ENCODE assay signal across 31 cellular contexts in genomic region chrX:101491943-101492342, GRCh38.
"Had no signal": no experiment of that assay in that cellular context is flagged by ENCODE, and none has a peak within 500 bp of the region (broad histone marks: within the 10 kb centered on the region; RNA-seq: fewer than 3 reads in every experiment).

No MANE protein-coding gene starts in this region.

- H3K4me1 Mint-ChIP-seq: activated B cell treated with CpG ODN at 0.5 μM for 24 hours; activated CD4-positive, alpha-beta T cell treated with anti-CD3 and anti-CD28 coated beads, Interleukin-2, amount 10 ng/mL, durations not matched to agents 7 days and 5 days; activated naive CD8-positive, alpha-beta T cell treated with anti-CD3 and anti-CD28 coated beads, Interleukin-2, amount 10 ng/mL, durations not matched to agents 7 days and 5 days; activated naive CD8-positive, alpha-beta T cell treated with anti-CD3 and anti-CD28 coated beads, Interleukin-2, amount 50 U/mL, for 24 hours; activated T-helper 17 cell treated with anti-CD3 and anti-CD28 coated beads, Interleukin-2, amount 50 U/mL, for 72 hours; central memory CD8-positive, alpha-beta T cell had no signal

- H3K9me3 ChIP-seq: ascending aorta had no signal

- H3K4me3 Mint-ChIP-seq: activated B cell treated with CpG ODN at 0.5 μM for 24 hours; activated CD4-positive, alpha-beta memory T cell treated with anti-CD3 and anti-CD28 coated beads for 36 hours; activated CD4-positive, alpha-beta T cell treated with anti-CD3 and anti-CD28 coated beads, Interleukin-2, amount 10 ng/mL, durations not matched to agents 7 days and 5 days; activated CD8-positive, alpha-beta T cell treated with anti-CD3 and anti-CD28 coated beads for 36 hours; activated naive CD4-positive, alpha-beta T cell treated with anti-CD3 and anti-CD28 coated beads for 36 hours; activated naive CD8-positive, alpha-beta T cell; activated naive CD8-positive, alpha-beta T cell treated with anti-CD3 and anti-CD28 coated beads, Interleukin-2, amount 10 ng/mL, durations not matched to agents 7 days and 5 days; activated naive CD8-positive, alpha-beta T cell treated with anti-CD3 and anti-CD28 coated beads, Interleukin-2, amount 50 U/mL, for 24 hours; activated T-cell treated with anti-CD3 and anti-CD28 coated beads, Interleukin-2, amount 50 U/mL, for 4 hours; activated T-cell treated with anti-CD3 and anti-CD28 coated beads, Interleukin-2, amount 50 U/mL, for 72 hours; activated T-helper 1 cell treated with anti-CD3 and anti-CD28 coated beads, Interleukin-12 subunit alpha, Interleukin-12 subunit beta, Interleukin-2, Interleukin-4 antibody, amounts not matched to agents 30 ng/mL and 10 ng/mL and 1 ng/mL, durations not matched to agents 14 hours and 24 hours and 36 hours; activated T-helper 17 cell treated with anti-CD3 and anti-CD28 coated beads, Interleukin-2, amount 50 U/mL, for 72 hours; brain; central memory CD8-positive, alpha-beta T cell; T-helper 1 cell treated with Interleukin-12 subunit alpha and Interleukin-12 subunit beta and Interleukin-4 antibody, amounts not matched to agents 30 μg/mL and 1 μg/mL, for 36 hours had no signal

- DNase-seq: activated B cell treated with CpG ODN at 0.5 μM for 24 hours; activated CD4-positive, alpha-beta memory T cell treated with anti-CD3 and anti-CD28 coated beads for 36 hours; activated CD4-positive, alpha-beta T cell treated with anti-CD3 and anti-CD28 coated beads for 4 hours; activated CD4-positive, alpha-beta T cell treated with anti-CD3 and anti-CD28 coated beads, Interleukin-2, amount 10 ng/mL, durations not matched to agents 7 days and 5 days; activated CD4-positive, CD25-positive, alpha-beta regulatory T cell treated with anti-CD3 and anti-CD28 coated beads, Interleukin-2, amount 50 U/mL, for 72 hours; activated CD8-positive, alpha-beta memory T cell treated with anti-CD3 and anti-CD28 coated beads, Interleukin-2, amount 50 U/mL, for 4 hours; activated CD8-positive, alpha-beta T cell treated with anti-CD3 and anti-CD28 coated beads for 36 hours; activated effector memory CD4-positive, alpha-beta T cell treated with anti-CD3 and anti-CD28 coated beads, Interleukin-2, amount 50 U/mL, for 16 hours; activated gamma-delta T cell treated with Interleukin-2 at 50 U/mL for 16 hours; activated naive CD4-positive, alpha-beta T cell; activated naive CD4-positive, alpha-beta T cell treated with anti-CD3 and anti-CD28 coated beads for 36 hours; activated naive CD4-positive, alpha-beta T cell treated with anti-CD3 and anti-CD28 coated beads, Interleukin-2, amount 50 U/mL, for 16 hours; activated naive CD8-positive, alpha-beta T cell treated with anti-CD3 and anti-CD28 coated beads, Interleukin-2, amount 10 ng/mL, durations not matched to agents 7 days and 5 days; activated naive CD8-positive, alpha-beta T cell treated with anti-CD3 and anti-CD28 coated beads, Interleukin-2, amount 50 U/mL, for 24 hours; activated T-cell treated with anti-CD3 and anti-CD28 coated beads for 4 hours; activated T-cell treated with anti-CD3 and anti-CD28 coated beads, Interleukin-2, amount 50 U/mL, for 1 hour; activated T-cell treated with anti-CD3 and anti-CD28 coated beads, Interleukin-2, amount 50 U/mL, for 4 hours; activated T-cell treated with anti-CD3 and anti-CD28 coated beads, Interleukin-2, amount 50 U/mL, for 72 hours; amygdala; anterior cingulate cortex; caudate nucleus; cerebellar nuclear complex; T-helper 1 cell; T-helper 9 cell had no signal

- H3K9me3 Mint-ChIP-seq: activated B cell treated with CpG ODN at 0.5 μM for 24 hours; activated CD4-positive, alpha-beta memory T cell treated with anti-CD3 and anti-CD28 coated beads for 36 hours; activated CD4-positive, alpha-beta T cell treated with anti-CD3 and anti-CD28 coated beads, Interleukin-2, amount 10 ng/mL, durations not matched to agents 7 days and 5 days; activated CD8-positive, alpha-beta T cell treated with anti-CD3 and anti-CD28 coated beads for 36 hours; activated naive CD4-positive, alpha-beta T cell treated with anti-CD3 and anti-CD28 coated beads for 36 hours; activated naive CD8-positive, alpha-beta T cell treated with anti-CD3 and anti-CD28 coated beads, Interleukin-2, amount 10 ng/mL, durations not matched to agents 7 days and 5 days; activated naive CD8-positive, alpha-beta T cell treated with anti-CD3 and anti-CD28 coated beads, Interleukin-2, amount 50 U/mL, for 24 hours; activated T-cell treated with anti-CD3 and anti-CD28 coated beads, Interleukin-2, amount 50 U/mL, for 4 hours; activated T-cell treated with anti-CD3 and anti-CD28 coated beads, Interleukin-2, amount 50 U/mL, for 72 hours; activated T-helper 1 cell treated with anti-CD3 and anti-CD28 coated beads, Interleukin-12 subunit alpha, Interleukin-12 subunit beta, Interleukin-2, Interleukin-4 antibody, amounts not matched to agents 30 ng/mL and 10 ng/mL and 1 ng/mL, durations not matched to agents 14 hours and 24 hours and 36 hours; activated T-helper 17 cell treated with anti-CD3 and anti-CD28 coated beads, Interleukin-2, amount 50 U/mL, for 72 hours; central memory CD8-positive, alpha-beta T cell; T-helper 1 cell treated with Interleukin-12 subunit alpha and Interleukin-12 subunit beta and Interleukin-4 antibody, amounts not matched to agents 30 μg/mL and 1 μg/mL, for 36 hours had no signal

- H3K36me3 Mint-ChIP-seq: activated CD4-positive, alpha-beta memory T cell treated with anti-CD3 and anti-CD28 coated beads for 36 hours; activated naive CD8-positive, alpha-beta T cell; activated naive CD8-positive, alpha-beta T cell treated with anti-CD3 and anti-CD28 coated beads, Interleukin-2, amount 10 ng/mL, durations not matched to agents 7 days and 5 days had no signal

- H3K27ac Mint-ChIP-seq: activated B cell treated with CpG ODN at 0.5 μM for 24 hours; activated CD4-positive, alpha-beta memory T cell treated with anti-CD3 and anti-CD28 coated beads for 36 hours; activated CD4-positive, alpha-beta T cell treated with anti-CD3 and anti-CD28 coated beads, Interleukin-2, amount 10 ng/mL, durations not matched to agents 7 days and 5 days; activated CD8-positive, alpha-beta T cell treated with anti-CD3 and anti-CD28 coated beads for 36 hours; activated naive CD4-positive, alpha-beta T cell treated with anti-CD3 and anti-CD28 coated beads for 36 hours; activated naive CD8-positive, alpha-beta T cell; activated naive CD8-positive, alpha-beta T cell treated with anti-CD3 and anti-CD28 coated beads, Interleukin-2, amount 10 ng/mL, durations not matched to agents 7 days and 5 days; activated naive CD8-positive, alpha-beta T cell treated with anti-CD3 and anti-CD28 coated beads, Interleukin-2, amount 50 U/mL, for 24 hours; activated T-cell treated with anti-CD3 and anti-CD28 coated beads, Interleukin-2, amount 50 U/mL, for 72 hours; activated T-helper 1 cell treated with anti-CD3 and anti-CD28 coated beads, Interleukin-12 subunit alpha, Interleukin-12 subunit beta, Interleukin-2, Interleukin-4 antibody, amounts not matched to agents 30 ng/mL and 10 ng/mL and 1 ng/mL, durations not matched to agents 14 hours and 24 hours and 36 hours; activated T-helper 17 cell treated with anti-CD3 and anti-CD28 coated beads, Interleukin-2, amount 50 U/mL, for 72 hours; T-helper 1 cell treated with Interleukin-12 subunit alpha and Interleukin-12 subunit beta and Interleukin-4 antibody, amounts not matched to agents 30 μg/mL and 1 μg/mL, for 36 hours had no signal

- H3K27me3 Mint-ChIP-seq: activated B cell treated with CpG ODN at 0.5 μM for 24 hours; activated CD4-positive, alpha-beta memory T cell treated with anti-CD3 and anti-CD28 coated beads for 36 hours; activated CD4-positive, alpha-beta T cell treated with anti-CD3 and anti-CD28 coated beads, Interleukin-2, amount 10 ng/mL, durations not matched to agents 7 days and 5 days; activated CD8-positive, alpha-beta T cell treated with anti-CD3 and anti-CD28 coated beads for 36 hours; activated naive CD8-positive, alpha-beta T cell; activated naive CD8-positive, alpha-beta T cell treated with anti-CD3 and anti-CD28 coated beads, Interleukin-2, amount 10 ng/mL, durations not matched to agents 7 days and 5 days; activated naive CD8-positive, alpha-beta T cell treated with anti-CD3 and anti-CD28 coated beads, Interleukin-2, amount 50 U/mL, for 24 hours; activated T-helper 17 cell treated with anti-CD3 and anti-CD28 coated beads, Interleukin-2, amount 50 U/mL, for 72 hours; central memory CD8-positive, alpha-beta T cell had no signal

- ATAC-seq: activated CD8-positive, alpha-beta T cell treated with anti-CD3 and anti-CD28 coated beads for 36 hours; activated naive CD8-positive, alpha-beta T cell treated with anti-CD3 and anti-CD28 coated beads, Interleukin-2, amount 50 U/mL, for 24 hours; activated T-cell treated with anti-CD3 and anti-CD28 coated beads, Interleukin-2, amount 50 U/mL, for 4 hours; activated T-cell treated with anti-CD3 and anti-CD28 coated beads, Interleukin-2, amount 50 U/mL, for 72 hours; activated T-helper 17 cell treated with anti-CD3 and anti-CD28 coated beads, Interleukin-2, amount 50 U/mL, for 72 hours had no signal
